Comparison of ENCODE assay signal across 3 cellular contexts in genomic region chr3:170003881-170004356, GRCh38.
TF ChIP-seq lines count a peak whose summit lies in the region.

No MANE protein-coding gene starts in this region.

TF ChIP-seq in SK-N-SH, 30 proteins besides CTCF, POLR2A, EP300 and RAD21:
- TF ChIP-seq USF1 (IDR thresholded peaks at IDR 0.05; ENCODE audit: borderline replicate concordance, low read depth) = no peak
- 0 out of 2 replicates have a peak, but pooled peaks have one; percentile 20 for TF ChIP-seq GATA2 (CRISPR knock-in tag; IDR thresholded peaks at IDR 0.05)

TF ChIP-seq in SK-N-SH treated with all-trans-retinoic acid at 6 μM for 48 hours, 23 proteins besides CTCF, POLR2A, EP300 and RAD21:
- no peak for TF ChIP-seq GLIS3 (CRISPR knock-in tag; IDR thresholded peaks at IDR 0.05)
- no peak for TF ChIP-seq ZFP3 (CRISPR knock-in tag; IDR thresholded peaks at IDR 0.05)
- no peak for TF ChIP-seq POU6F1 (CRISPR knock-in tag; IDR thresholded peaks at IDR 0.05; ENCODE audit: borderline replicate concordance, low read depth)
- no peak for TF ChIP-seq CSDC2 (CRISPR knock-in tag; IDR thresholded peaks at IDR 0.05)
- TF ChIP-seq ISL1 (CRISPR knock-in tag; IDR thresholded peaks at IDR 0.05) = no peak
- TF ChIP-seq ZNF70 (CRISPR knock-in tag; IDR thresholded peaks at IDR 0.05) = no peak
- no peak for TF ChIP-seq ZNF565 (CRISPR knock-in tag; conservative IDR thresholded peaks at IDR 0.05; ENCODE audit: low read depth)
- TF ChIP-seq RARB (CRISPR knock-in tag; IDR thresholded peaks at IDR 0.05) = no peak
- no peak for TF ChIP-seq CREB5 (CRISPR knock-in tag; IDR thresholded peaks at IDR 0.05; ENCODE audit: low read depth)
- no peak for TF ChIP-seq CSRNP3 (CRISPR knock-in tag; IDR thresholded peaks at IDR 0.05)
- TF ChIP-seq ZNF8 (CRISPR knock-in tag; IDR thresholded peaks at IDR 0.05) = no peak
- TF ChIP-seq PPARA (CRISPR knock-in tag; IDR thresholded peaks at IDR 0.05; ENCODE audit: borderline replicate concordance) = no peak
- TF ChIP-seq SNAI2 (CRISPR knock-in tag; IDR thresholded peaks at IDR 0.05) = no peak
- no peak for TF ChIP-seq ZFP30 (CRISPR knock-in tag; IDR thresholded peaks at IDR 0.05)
- no peak for TF ChIP-seq TOX (CRISPR knock-in tag; IDR thresholded peaks at IDR 0.05; ENCODE audit: borderline replicate concordance)
- no peak for TF ChIP-seq TCF4 (CRISPR knock-in tag; IDR thresholded peaks at IDR 0.05; ENCODE audit: borderline replicate concordance)
- no peak for TF ChIP-seq ARNTL (CRISPR knock-in tag; IDR thresholded peaks at IDR 0.05; ENCODE audit: borderline replicate concordance, low read depth)
- TF ChIP-seq OSR1 (CRISPR knock-in tag; IDR thresholded peaks at IDR 0.05) = no peak

TF ChIP-seq in endothelial cell of umbilical vein, 7 proteins besides CTCF, POLR2A, EP300 and RAD21:
- TF ChIP-seq MYC (IDR thresholded peaks at IDR 0.05; ENCODE audit: low read depth, low read length) (no peak), MAX (IDR thresholded peaks at IDR 0.05; ENCODE audit: insufficient read depth, insufficient read length) (no peak), GATA2 (IDR thresholded peaks at IDR 0.05; ENCODE audit: insufficient read depth, insufficient read length, low read depth, low read length) (peak; percentile 87), POLR2AphosphoS5 (IDR thresholded peaks at IDR 0.05; ENCODE audit: insufficient read depth, low read depth, low read length) (no peak)
TF ChIP-seq in endothelial cell of umbilical vein: peak in this region for 1.
